Comparison of ENCODE assay signal across 8 cellular contexts in the genomic region with DNA sequence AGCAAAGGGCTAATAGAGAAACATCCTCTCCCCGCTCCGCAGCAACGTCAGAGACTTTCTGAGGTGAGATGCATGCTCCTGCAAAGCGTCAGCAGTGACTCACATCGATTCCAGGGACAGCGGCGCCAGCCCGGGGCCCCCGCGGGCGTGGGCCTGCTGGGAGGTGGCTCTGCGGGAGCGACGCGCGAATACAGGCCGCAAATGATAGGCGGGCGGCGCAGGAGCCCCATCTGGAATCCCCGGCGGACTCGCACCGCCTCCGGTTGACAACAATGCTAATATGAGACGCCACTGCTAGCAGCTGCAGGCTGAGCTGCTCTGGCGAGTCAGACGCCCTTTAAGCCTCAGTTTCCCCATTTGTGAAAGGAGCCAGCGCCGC. TPM values are rescaled to one million over a fixed set of nuclear protein-coding genes. Genes with fewer than 3 reads are reported as not detected.
DNase-seq lines count a peak whose midpoint lies in the region; ATAC-seq, FAIRE-seq and TF ChIP-seq lines count a peak whose summit lies in the region.

No MANE protein-coding gene starts in this region.

- H4K20me1 ChIP-seq in endothelial cell of umbilical vein (replicated peaks; ENCODE audit: control insufficient read depth, extremely low read depth, insufficient read depth, low read length): no peaks in the 10 kb centered on the region

- H3K79me2 ChIP-seq in endothelial cell of umbilical vein (ENCODE audit: control insufficient read depth, insufficient read depth, low read length): peaks cover 50% of the 10 kb centered on the region

- peak overlapping the region; percentile 71 for H3K27ac ChIP-seq in endothelial cell of umbilical vein (ENCODE audit: insufficient read depth, low read depth, low read length)

- BruUV-seq in endothelial cell of umbilical vein (replicated peaks; lab: Mats Ljungman, UMichigan): no TSS peak

- dilution Hi-C loops in endothelial cell of umbilical vein (cut with MboI; ENCODE audit: extremely low pct_ligation_motif_present, low sequenced_read_pairs): no loop called here

- TF ChIP-seq POLR2A in endothelial cell of umbilical vein (IDR thresholded peaks at IDR 0.05; ENCODE audit: low read depth, low read length): peak; percentile 49

- no peak overlapping the region for H2AFZ ChIP-seq in endothelial cell of umbilical vein (ENCODE audit: low read depth, low read length)

- peak overlapping the region; percentile 78 for H3K9ac ChIP-seq in endothelial cell of umbilical vein (replicated peaks; ENCODE audit: extremely low read depth, insufficient read depth, low read length)

- peak; percentile 7 for ATAC-seq in HG02852 (IDR thresholded peaks at IDR 0.05; ENCODE audit: unreplicated experiment)

- intact Hi-C loops in endothelial cell of umbilical vein (cut with micrococcal nuclease): loop anchor here (5.0 kb wide), 3 partner anchors 82 to 103 kb away; partner anchors contain the start of gene TEF

- no peaks in the 10 kb centered on the region for H3K27me3 ChIP-seq in endothelial cell of umbilical vein (ENCODE audit: control insufficient read depth in 2 of 2, insufficient read depth in 2 of 2, low read length in 2 of 2)

- peak; percentile 89 for DNase-seq in GM03348 (ENCODE audit: low spot score)
- DNase-seq in NCI-H748 (lab: John Stamatoyannopoulos, UW; ENCODE audit: unreplicated experiment): peak; percentile 71
- peak; percentile 72 for DNase-seq in activated CD8-positive, alpha-beta memory T cell treated with anti-CD3 and anti-CD28 coated beads, Interleukin-2, amount 50 U/mL, for 24 hours (ENCODE audit: extremely low read depth)
- DNase-seq in endothelial cell of umbilical vein (ENCODE audit: low read depth, low spot score): peak; percentile 78
- peak; percentile 52 for DNase-seq in mucosa of gallbladder (ENCODE audit: low spot score)
- peak; percentile 39 to 55 for DNase-seq in stimulated activated CD8-positive, alpha-beta memory T cell treated with anti-CD3 and anti-CD28 coated beads, Interleukin-4, amount 100 ng/mL, for 1 hour (ENCODE audit: low read depth in 2 of 2, low spot score in 1 of 2)
- no peak for DNase-seq in NCI-H510A (lab: John Stamatoyannopoulos, UW)

- POLR2A ChIA-PET in endothelial cell of umbilical vein (lab: Charles Lee): no interaction called here

- CTCF ChIA-PET in endothelial cell of umbilical vein (lab: Charles Lee): interaction anchor here (1.0 to 5.9 kb wide), 3 partner anchors 17 to 55 kb away, joined by 4 to 53 read pairs (median 5); partner anchors contain the start of gene ZC3H7B

- peaks cover 51% of the 10 kb centered on the region for H3K4me1 ChIP-seq in endothelial cell of umbilical vein (ENCODE audit: control insufficient read depth, extremely low read depth, insufficient read depth, low read length)

- H3K9me1 ChIP-seq in endothelial cell of umbilical vein (replicated peaks; ENCODE audit: control insufficient read depth, extremely low read depth, insufficient read depth, low read length): no peaks in the 10 kb centered on the region

- peak overlapping the region; percentile 51 to 88 (median 55) for H3K4me3 ChIP-seq in endothelial cell of umbilical vein (replicated peaks in 1 of 3; ENCODE audit: insufficient read depth in 1 of 3, low read depth in 1 of 3, low read length in 3 of 3)

- no peaks in the 10 kb centered on the region for H3K9me3 ChIP-seq in endothelial cell of umbilical vein (replicated peaks; ENCODE audit: control insufficient read depth, insufficient read depth, low read length)

- peak overlapping the region; percentile 86 for H3K4me2 ChIP-seq in endothelial cell of umbilical vein (ENCODE audit: insufficient read depth, low read length)

- peak; percentile 50 for FAIRE-seq in endothelial cell of umbilical vein (lab: Jason Lieb, UNC)

- peaks cover 5 to 6% of the 10 kb centered on the region in 2 experiments for H3K36me3 ChIP-seq in endothelial cell of umbilical vein (ENCODE audit: control insufficient read depth in 2 of 2, extremely low read depth in 1 of 2, insufficient read depth in 2 of 2, low read length in 2 of 2)

- TF ChIP-seq CTCF in endothelial cell of umbilical vein (IDR thresholded peaks at IDR 0.05; ENCODE audit: extremely low read depth in 1 of 2, insufficient read depth in 1 of 2, low read depth in 1 of 2, low read length in 2 of 2): no peak

TF ChIP-seq in endothelial cell of umbilical vein, 7 proteins besides CTCF, POLR2A, EP300 and RAD21:
- TF ChIP-seq JUN (IDR thresholded peaks at IDR 0.05; ENCODE audit: borderline replicate concordance, insufficient read depth, insufficient read length, low read depth): peak; percentile 27
- no peak for TF ChIP-seq EZH2 (IDR thresholded peaks at IDR 0.05; ENCODE audit: borderline replicate concordance, low read depth, low read length, severe bottlenecking)
- no peak for TF ChIP-seq MAX (IDR thresholded peaks at IDR 0.05; ENCODE audit: insufficient read depth, insufficient read length)
- no peak for TF ChIP-seq MYC (IDR thresholded peaks at IDR 0.05; ENCODE audit: low read depth, low read length)
- peak; percentile 80 for TF ChIP-seq FOS (IDR thresholded peaks at IDR 0.05; ENCODE audit: borderline replicate concordance, insufficient read depth, low read length)
- TF ChIP-seq POLR2AphosphoS5 (IDR thresholded peaks at IDR 0.05; ENCODE audit: insufficient read depth, low read depth, low read length): peak; percentile 73
- TF ChIP-seq GATA2 (IDR thresholded peaks at IDR 0.05; ENCODE audit: insufficient read depth, insufficient read length, low read depth, low read length): no peak

RNA-seq across cellular contexts. Expression of gene RANGAP1, which starts 0.6 kb away (rescaled TPM):
- total RNA-seq in endothelial cell of umbilical vein: 154 and 169 TPM in 2 replicates
- 177 and 182 TPM in 2 replicates for polyA plus RNA-seq in endothelial cell of umbilical vein
- 165 and 183 TPM in 2 replicates for polyA plus RNA-seq in endothelial cell of umbilical vein (2011; cell fraction: cytosol; rRNA removed)
- polyA plus RNA-seq in endothelial cell of umbilical vein (2011; cell fraction: nucleus; rRNA removed): 245 and 247 TPM in 2 replicates
- 155 and 164 TPM in 2 replicates for polyA plus RNA-seq in endothelial cell of umbilical vein (2012)
- 117 and 132 TPM in 2 replicates for polyA minus RNA-seq in endothelial cell of umbilical vein
- 89.3 TPM for polyA minus RNA-seq in endothelial cell of umbilical vein (2011; cell fraction: cytosol; rRNA and poly(A)+ RNA removed)
- polyA minus RNA-seq in endothelial cell of umbilical vein (2011; cell fraction: nucleus; rRNA and poly(A)+ RNA removed): 59.1 and 64.0 TPM in 2 replicates
- 85.6 TPM for total RNA-seq in mucosa of gallbladder

RNA-seq across cellular contexts. Expression of gene ZC3H7B, which starts 15.9 kb away (rescaled TPM):
- total RNA-seq in endothelial cell of umbilical vein (89.6 and 95.9 TPM in 2 replicates), mucosa of gallbladder (80.3 TPM)
- polyA plus RNA-seq in endothelial cell of umbilical vein: 66.8 and 72.7 TPM in 2 replicates
- 64.1 and 83.2 TPM in 2 replicates for polyA plus RNA-seq in endothelial cell of umbilical vein (2011; cell fraction: cytosol; rRNA removed)
- polyA plus RNA-seq in endothelial cell of umbilical vein (2011; cell fraction: nucleus; rRNA removed): 105 and 121 TPM in 2 replicates
- polyA plus RNA-seq in endothelial cell of umbilical vein (2012): 75.3 and 75.8 TPM in 2 replicates
- 66.2 and 73.9 TPM in 2 replicates for polyA minus RNA-seq in endothelial cell of umbilical vein
- polyA minus RNA-seq in endothelial cell of umbilical vein (2011; cell fraction: cytosol; rRNA and poly(A)+ RNA removed): 14.8 TPM
- polyA minus RNA-seq in endothelial cell of umbilical vein (2011; cell fraction: nucleus; rRNA and poly(A)+ RNA removed): 30.1 and 44.2 TPM in 2 replicates

RNA-seq across cellular contexts. Expression of gene CHADL, which starts 44.7 kb away (rescaled TPM):
- total RNA-seq in endothelial cell of umbilical vein (0.69 and 2.1 TPM in 2 replicates), mucosa of gallbladder (5.4 TPM)
- 1.1 and 2.1 TPM in 2 replicates for polyA plus RNA-seq in endothelial cell of umbilical vein
- polyA plus RNA-seq in endothelial cell of umbilical vein (2011; cell fraction: cytosol; rRNA removed): 0.58 and 1.4 TPM in 2 replicates
- 0.36 and 0.97 TPM in 2 replicates for polyA plus RNA-seq in endothelial cell of umbilical vein (2011; cell fraction: nucleus; rRNA removed)
- 0.50 and 0.61 TPM in 2 replicates for polyA plus RNA-seq in endothelial cell of umbilical vein (2012)
- polyA minus RNA-seq in endothelial cell of umbilical vein: 0.21 and 0.58 TPM in 2 replicates
- not detected for polyA minus RNA-seq in endothelial cell of umbilical vein (2011; cell fraction: cytosol; rRNA and poly(A)+ RNA removed)
- polyA minus RNA-seq in endothelial cell of umbilical vein (2011; cell fraction: nucleus; rRNA and poly(A)+ RNA removed): 0.38 and 0.91 TPM in 2 replicates
